9 cellular contexts compared by ENCODE assay signal in genomic region chr2:146523218-146523617, GRCh38.
DNase-seq lines count a peak whose midpoint lies in the region; ATAC-seq and TF ChIP-seq lines count a peak whose summit lies in the region.
"Had no signal": no experiment of that assay in that cellular context is flagged by ENCODE, and none has a peak within 500 bp of the region (broad histone marks: within the 10 kb centered on the region; RNA-seq: fewer than 3 reads in every experiment).

No MANE protein-coding gene starts in this region.

- no peak for ATAC-seq in GM21515 (IDR thresholded peaks at IDR 0.05; ENCODE audit: unreplicated experiment)

- in situ Hi-C loops in SK-MEL-5 (cut with HindIII; ENCODE audit: low pct_unique_long_range_greater_than_20kb, low sequenced_read_pairs), result no loop called here

- peak; percentile 40 for DNase-seq in SK-MEL-5 (ENCODE audit: low read depth, low spot score)
- DNase-seq in glomerular visceral epithelial cell (ENCODE audit: extremely low spot score), result peak; percentile 2
- DNase-seq in effector CD4-positive, alpha-beta T cell, result no peak
- DNase-seq in activated T-cell treated with anti-CD3 and anti-CD28 coated beads, Interleukin-2, amount 50 U/mL, for 24 hours, result no peak
- DNase-seq in HPDE6-E6E7 (ENCODE audit: extremely low spot score), result no peak
- DNase-seq: aorta had no signal

- no peaks in the 10 kb centered on the region for H3K36me3 Mint-ChIP-seq in activated T-cell treated with anti-CD3 and anti-CD28 coated beads, Interleukin-2, amount 50 U/mL, for 24 hours (ENCODE audit: low read depth)

- no peak overlapping the region for H3K27ac Mint-ChIP-seq in activated T-cell treated with anti-CD3 and anti-CD28 coated beads, Interleukin-2, amount 50 U/mL, for 24 hours

- TF ChIP-seq RAD21 in Ishikawa (IDR thresholded peaks at IDR 0.05; ENCODE audit: low read depth), result peak; percentile 40

- H3K4me3 Mint-ChIP-seq in activated T-cell treated with anti-CD3 and anti-CD28 coated beads, Interleukin-2, amount 50 U/mL, for 24 hours, result no peak overlapping the region

- no peak for TF ChIP-seq EP300 in Ishikawa (IDR thresholded peaks at IDR 0.05; ENCODE audit: borderline replicate concordance)

- no peaks in the 10 kb centered on the region for H3K27me3 Mint-ChIP-seq in activated T-cell treated with anti-CD3 and anti-CD28 coated beads, Interleukin-2, amount 50 U/mL, for 24 hours

- H3K4me1 Mint-ChIP-seq in activated T-cell treated with anti-CD3 and anti-CD28 coated beads, Interleukin-2, amount 50 U/mL, for 24 hours (ENCODE audit: low read depth), result no peaks in the 10 kb centered on the region

- H3K9me3 Mint-ChIP-seq in activated T-cell treated with anti-CD3 and anti-CD28 coated beads, Interleukin-2, amount 50 U/mL, for 24 hours, result no peaks in the 10 kb centered on the region

- no peak overlapping the region for H3K27ac ChIP-seq in C4-2B

- TF ChIP-seq CTCF in C4-2B (conservative IDR thresholded peaks at IDR 0.05), result peak; percentile 53

TF ChIP-seq in Ishikawa, 13 proteins besides CTCF, POLR2A, EP300 and RAD21:
- TF ChIP-seq TCF12 (IDR thresholded peaks at IDR 0.05; ENCODE audit: low read depth) (no peak), EGR1 (IDR thresholded peaks at IDR 0.05) (no peak), CEBPB (IDR thresholded peaks at IDR 0.05) (no peak), YY1 (IDR thresholded peaks at IDR 0.05; ENCODE audit: low read depth) (no peak), USF1 (IDR thresholded peaks at IDR 0.05) (no peak), TAF1 (IDR thresholded peaks at IDR 0.05; ENCODE audit: low read depth) (no peak), FOXM1 (IDR thresholded peaks at IDR 0.05; ENCODE audit: borderline replicate concordance, low read depth) (no peak), REST (IDR thresholded peaks at IDR 0.05; ENCODE audit: low read depth) (no peak), TEAD4 (IDR thresholded peaks at IDR 0.05) (no peak), ZBTB7A (IDR thresholded peaks at IDR 0.05; ENCODE audit: low read depth) (no peak), MAX (IDR thresholded peaks at IDR 0.05) (no peak), NFIC (IDR thresholded peaks at IDR 0.05) (no peak), CREB1 (IDR thresholded peaks at IDR 0.05; ENCODE audit: low read depth) (no peak)

Comparison
In these comparisons a context has a peak if more than half of its experiments do, and no peak if none do; other contexts are left out.
1. DNase-seq: peak in SK-MEL-5 (single experiment) and glomerular visceral epithelial cell (single experiment); none in effector CD4-positive, alpha-beta T cell (single experiment), activated T-cell treated with anti-CD3 and anti-CD28 coated beads, Interleukin-2, amount 50 U/mL, for 24 hours (single experiment) and HPDE6-E6E7 (single experiment).